24 cellular contexts compared by ENCODE assay signal in the genomic region with DNA sequence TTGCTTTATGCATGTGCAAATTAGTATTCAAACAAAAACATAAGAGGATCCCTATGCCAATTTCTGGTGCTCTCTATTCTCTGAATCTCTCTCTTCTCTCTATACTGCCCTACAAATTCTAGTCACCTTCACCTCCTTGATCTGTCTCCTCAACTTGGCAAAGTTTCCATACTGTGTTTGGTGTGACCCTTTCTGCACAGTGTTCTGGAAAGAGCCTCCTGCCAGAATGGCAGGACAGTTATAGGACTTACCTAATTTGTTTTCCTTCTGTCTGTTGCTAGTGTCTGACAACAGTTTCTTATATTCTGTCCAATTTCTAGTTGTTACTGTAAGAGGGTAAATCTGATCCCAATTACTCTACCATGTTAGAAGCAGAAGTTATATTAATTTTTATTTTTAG. TPM values are rescaled to one million over a fixed set of nuclear protein-coding genes. Genes with fewer than 3 reads are reported as not detected.
DNase-seq lines count a peak whose midpoint lies in the region; ATAC-seq, FAIRE-seq and TF ChIP-seq lines count a peak whose summit lies in the region.
"Had no signal": no experiment of that assay in that cellular context is flagged by ENCODE, and none has a peak within 500 bp of the region (broad histone marks: within the 10 kb centered on the region; RNA-seq: fewer than 3 reads in every experiment).

No MANE protein-coding gene starts in this region.

- H3K4me1 ChIP-seq in right cardiac atrium (ENCODE audit: control insufficient read depth, insufficient read depth, low read length) = peaks cover 4% of the 10 kb centered on the region

- intact Hi-C loops in activated T-helper 2 cell treated with anti-CD3 and anti-CD28 coated beads, Interferon-gamma antibody, Interleukin-2, Interleukin-4, amounts not matched to agents 10 μg/mL and 5 μg/mL and 100 μg/mL, durations not matched to agents 14 hours and 24 hours and 36 hours (cut with micrococcal nuclease) = no loop called here
- intact Hi-C loops in right cardiac atrium (cut with DNase I) = no loop called here

- peak; percentile 36 for FAIRE-seq in GM12892 (lab: Jason Lieb, UNC)
- FAIRE-seq: A204.1, GM19239 had no signal

- no peaks in the 10 kb centered on the region for H3K27me3 ChIP-seq in right cardiac atrium (ENCODE audit: control insufficient read depth, insufficient read depth)

- no peak overlapping the region for H3K4me3 Mint-ChIP-seq in activated CD8-positive, alpha-beta memory T cell treated with anti-CD3 and anti-CD28 coated beads, Interleukin-2, amount 10 ng/mL, durations not matched to agents 7 days and 5 days
- peak overlapping the region; percentile 32 for H3K4me3 Mint-ChIP-seq in activated T-helper 2 cell treated with anti-CD3 and anti-CD28 coated beads, Interferon-gamma antibody, Interleukin-2, Interleukin-4, amounts not matched to agents 10 μg/mL and 5 μg/mL and 100 μg/mL, durations not matched to agents 14 hours and 24 hours and 36 hours (ENCODE audit: low read depth)
- H3K4me3 Mint-ChIP-seq: CD8-positive, alpha-beta memory T cell had no signal

- H3K27ac ChIP-seq in right cardiac atrium (ENCODE audit: low read length) = no peak overlapping the region
- H3K27ac ChIP-seq: C4-2B, SK-N-MC had no signal

- no peak overlapping the region for H3K4me3 ChIP-seq in right cardiac atrium (ENCODE audit: low read length)
- H3K4me3 ChIP-seq: SK-N-MC had no signal

- peaks cover 11% of the 10 kb centered on the region for H3K9me3 Mint-ChIP-seq in activated CD8-positive, alpha-beta memory T cell treated with anti-CD3 and anti-CD28 coated beads, Interleukin-2, amount 10 ng/mL, durations not matched to agents 7 days and 5 days (ENCODE audit: low read depth)
- peaks cover 11% of the 10 kb centered on the region for H3K9me3 Mint-ChIP-seq in activated T-helper 2 cell treated with anti-CD3 and anti-CD28 coated beads, Interferon-gamma antibody, Interleukin-2, Interleukin-4, amounts not matched to agents 10 μg/mL and 5 μg/mL and 100 μg/mL, durations not matched to agents 14 hours and 24 hours and 36 hours

- CTCF ChIA-PET in activated CD8-positive, alpha-beta memory T cell treated with anti-CD3 and anti-CD28 coated beads, Interleukin-2, amount 10 ng/mL, durations not matched to agents 7 days and 5 days (lab: Charles Lee) = no interaction called here

- TF ChIP-seq POLR2A in GM12892 (IDR thresholded peaks at IDR 0.05; ENCODE audit: low read depth, low read length) = no peak

- no peaks in the 10 kb centered on the region for H3K9me3 ChIP-seq in right cardiac atrium (ENCODE audit: control insufficient read depth, low read length)

- ATAC-seq in activated CD8-positive, alpha-beta memory T cell treated with anti-CD3 and anti-CD28 coated beads, Interleukin-2, amount 10 ng/mL, durations not matched to agents 7 days and 5 days = peak; percentile 24
- ATAC-seq in right cardiac atrium = peak; percentile 55 to 61

- DNase-seq in activated CD8-positive, alpha-beta memory T cell treated with anti-CD3 and anti-CD28 coated beads, Interleukin-2, amount 10 ng/mL, durations not matched to agents 7 days and 5 days = no peak
- no peak for DNase-seq in activated CD8-positive, alpha-beta memory T cell treated with anti-CD3 and anti-CD28 coated beads, Interleukin-2, amount 50 U/mL, for 48 hours
- DNase-seq in GM12892 (ENCODE audit: insufficient read length) = no peak
- DNase-seq in activated T-helper 2 cell treated with anti-CD3 and anti-CD28 coated beads, Interferon-gamma antibody, Interleukin-2, Interleukin-4, amounts not matched to agents 10 μg/mL and 5 μg/mL and 100 μg/mL, durations not matched to agents 14 hours and 24 hours and 36 hours (ENCODE audit: low spot score) = no peak
- DNase-seq in right cardiac atrium = no peak
- DNase-seq in NK-92 treated with Interleukin-12 subunit alpha and Interleukin-12 subunit beta, amount 100 ng/mL, for 24 hours (lab: John Stamatoyannopoulos, UW) = no peak
- no peak for DNase-seq in RKO (ENCODE audit: low spot score)
- DNase-seq: Calu3; CD8-positive, alpha-beta memory T cell; DMS153; GDM1; H7; MM.1S; NCI-H1048; NCI-H1417 treated with DMSO at 0.1 percent for 48 hours; NCI-H187 treated with DMSO at 0.1 percent for 48 hours; NCI-H2107; NCI-H446 treated with DMSO at 0.1 percent for 48 hours; NCI-H526 treated with DMSO at 0.1 percent for 48 hours; SHP77 treated with DMSO at 0.1 percent for 48 hours had no signal

- peaks cover 72% of the 10 kb centered on the region for H3K4me1 Mint-ChIP-seq in activated CD8-positive, alpha-beta memory T cell treated with anti-CD3 and anti-CD28 coated beads, Interleukin-2, amount 10 ng/mL, durations not matched to agents 7 days and 5 days
- H3K4me1 Mint-ChIP-seq in activated T-helper 2 cell treated with anti-CD3 and anti-CD28 coated beads, Interferon-gamma antibody, Interleukin-2, Interleukin-4, amounts not matched to agents 10 μg/mL and 5 μg/mL and 100 μg/mL, durations not matched to agents 14 hours and 24 hours and 36 hours (ENCODE audit: low read depth) = peaks cover 75% of the 10 kb centered on the region

- H3K27ac Mint-ChIP-seq in activated CD8-positive, alpha-beta memory T cell treated with anti-CD3 and anti-CD28 coated beads, Interleukin-2, amount 10 ng/mL, durations not matched to agents 7 days and 5 days = peak overlapping the region; percentile 74
- peak overlapping the region; percentile 78 for H3K27ac Mint-ChIP-seq in activated T-helper 2 cell treated with anti-CD3 and anti-CD28 coated beads, Interferon-gamma antibody, Interleukin-2, Interleukin-4, amounts not matched to agents 10 μg/mL and 5 μg/mL and 100 μg/mL, durations not matched to agents 14 hours and 24 hours and 36 hours
- H3K27ac Mint-ChIP-seq: CD8-positive, alpha-beta memory T cell had no signal

- peaks cover 60% of the 10 kb centered on the region for H3K36me3 Mint-ChIP-seq in activated CD8-positive, alpha-beta memory T cell treated with anti-CD3 and anti-CD28 coated beads, Interleukin-2, amount 10 ng/mL, durations not matched to agents 7 days and 5 days
- H3K36me3 Mint-ChIP-seq in activated T-helper 2 cell treated with anti-CD3 and anti-CD28 coated beads, Interferon-gamma antibody, Interleukin-2, Interleukin-4, amounts not matched to agents 10 μg/mL and 5 μg/mL and 100 μg/mL, durations not matched to agents 14 hours and 24 hours and 36 hours (ENCODE audit: low read depth) = peaks cover 30% of the 10 kb centered on the region

- H3K27me3 Mint-ChIP-seq in activated CD8-positive, alpha-beta memory T cell treated with anti-CD3 and anti-CD28 coated beads, Interleukin-2, amount 10 ng/mL, durations not matched to agents 7 days and 5 days = no peaks in the 10 kb centered on the region
- H3K27me3 Mint-ChIP-seq in activated T-helper 2 cell treated with anti-CD3 and anti-CD28 coated beads, Interferon-gamma antibody, Interleukin-2, Interleukin-4, amounts not matched to agents 10 μg/mL and 5 μg/mL and 100 μg/mL, durations not matched to agents 14 hours and 24 hours and 36 hours (ENCODE audit: low read depth) = no peaks in the 10 kb centered on the region
- H3K27me3 Mint-ChIP-seq: CD8-positive, alpha-beta memory T cell had no signal

RNA-seq across cellular contexts. Expression of a gene that starts 34.3 kb away (rescaled TPM):
- 100 to 1,000 TPM in 1 of 2 experiments, 10 to 100 TPM in 1; 45.6 to 111 TPM for total RNA-seq in activated CD8-positive, alpha-beta memory T cell treated with anti-CD3 and anti-CD28 coated beads, Interleukin-2, amount 10 ng/mL, durations not matched to agents 7 days and 5 days
- polyA plus RNA-seq in GM12892 (2012; ENCODE audit: missing spikeins) = 60.1 TPM
- total RNA-seq in activated T-helper 2 cell treated with anti-CD3 and anti-CD28 coated beads, Interferon-gamma antibody, Interleukin-2, Interleukin-4, amounts not matched to agents 10 μg/mL and 5 μg/mL and 100 μg/mL, durations not matched to agents 14 hours and 24 hours and 36 hours = 82.8 and 94.1 TPM in 2 replicates
- 10 to 100 TPM; 31.5 to 35.5 (median 34.1) TPM for total RNA-seq in right cardiac atrium
- polyA plus RNA-seq in right cardiac atrium = 9.4 TPM
